Comparison of ENCODE assay signal across 36 cellular contexts in the genomic region with DNA sequence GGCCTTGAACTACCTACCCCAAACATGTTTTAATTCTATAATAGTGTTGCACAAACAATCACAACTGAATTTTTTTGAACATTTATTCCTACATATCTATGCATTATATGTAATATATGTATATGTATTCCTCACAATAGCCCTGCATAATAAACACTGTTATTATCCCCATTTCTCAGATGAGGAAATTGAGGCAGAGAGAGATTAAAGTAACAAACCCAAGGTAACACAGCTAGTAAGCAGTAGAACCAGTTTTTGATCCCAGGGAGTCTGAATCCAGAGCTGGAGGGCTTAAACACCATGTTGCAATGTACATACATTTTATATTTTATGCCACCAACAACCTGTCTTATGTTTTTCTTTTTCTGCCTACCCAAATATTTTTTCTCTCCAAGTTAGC. TPM values are rescaled to one million over a fixed set of nuclear protein-coding genes. Genes with fewer than 3 reads are reported as not detected.
"Had no signal": no experiment of that assay in that cellular context is flagged by ENCODE, and none has a peak within 500 bp of the region (broad histone marks: within the 10 kb centered on the region; RNA-seq: fewer than 3 reads in every experiment).

No MANE protein-coding gene starts in this region.

- H3K27ac ChIP-seq: adrenal gland, ascending aorta, cardiac muscle cell, VCaP had no signal

- H3K27me3 ChIP-seq: adrenal gland, ascending aorta, cardiac muscle cell had no signal

- H3K27ac Mint-ChIP-seq: activated B cell treated with CpG ODN at 0.5 μM for 24 hours; activated CD4-positive, alpha-beta memory T cell treated with anti-CD3 and anti-CD28 coated beads, Interleukin-2, amount 10 ng/mL, durations not matched to agents 7 days and 5 days; activated CD4-positive, alpha-beta T cell treated with anti-CD3 and anti-CD28 coated beads, Interleukin-2, amount 10 ng/mL, durations not matched to agents 7 days and 5 days; activated CD8-positive, alpha-beta memory T cell treated with anti-CD3 and anti-CD28 coated beads, Interleukin-2, amount 10 ng/mL, durations not matched to agents 7 days and 5 days; activated CD8-positive, alpha-beta T cell treated with anti-CD3 and anti-CD28 coated beads, Interleukin-2, amount 10 ng/mL, durations not matched to agents 7 days and 5 days; activated naive CD4-positive, alpha-beta T cell treated with anti-CD3 and anti-CD28 coated beads for 36 hours; activated naive CD4-positive, alpha-beta T cell treated with anti-CD3 and anti-CD28 coated beads, Interleukin-2, amount 50 U/mL, for 72 hours; activated naive CD8-positive, alpha-beta T cell treated with anti-CD3 and anti-CD28 coated beads for 36 hours; activated T-cell treated with anti-CD3 and anti-CD28 coated beads, Interleukin-2, amount 50 U/mL, for 72 hours; activated T-helper 1 cell treated with anti-CD3 and anti-CD28 coated beads, Interleukin-12 subunit alpha, Interleukin-12 subunit beta, Interleukin-2, Interleukin-4 antibody, amounts not matched to agents 30 ng/mL and 10 ng/mL and 1 ng/mL, durations not matched to agents 14 hours and 24 hours and 36 hours; activated T-helper 17 cell treated with anti-CD3 and anti-CD28 coated beads, Interleukin-2, amount 50 U/mL, for 72 hours; brain; T-helper 1 cell treated with Interleukin-12 subunit alpha and Interleukin-12 subunit beta and Interleukin-4 antibody, amounts not matched to agents 30 μg/mL and 1 μg/mL, for 36 hours; T-helper 2 cell treated with Interferon-gamma antibody and Interleukin-4, amounts not matched to agents 5 μg/mL and 100 μg/mL, for 36 hours had no signal

- ATAC-seq: activated CD8-positive, alpha-beta memory T cell treated with anti-CD3 and anti-CD28 coated beads, Interleukin-2, amount 10 ng/mL, durations not matched to agents 7 days and 5 days; activated CD8-positive, alpha-beta T cell treated with anti-CD3 and anti-CD28 coated beads, Interleukin-2, amount 10 ng/mL, durations not matched to agents 7 days and 5 days; activated naive CD4-positive, alpha-beta T cell treated with anti-CD3 and anti-CD28 coated beads, Interleukin-2, amount 50 U/mL, for 72 hours; activated T-cell treated with anti-CD3 and anti-CD28 coated beads, Interleukin-2, amount 50 U/mL, for 4 hours; activated T-cell treated with anti-CD3 and anti-CD28 coated beads, Interleukin-2, amount 50 U/mL, for 72 hours; activated T-helper 17 cell treated with anti-CD3 and anti-CD28 coated beads, Interleukin-2, amount 50 U/mL, for 72 hours had no signal

- H3K9me3 ChIP-seq: adrenal gland had no signal

- H3K4me3 ChIP-seq: adrenal gland, ascending aorta, cardiac muscle cell had no signal

- H3K4me1 Mint-ChIP-seq: activated B cell treated with CpG ODN at 0.5 μM for 24 hours; activated CD4-positive, alpha-beta memory T cell treated with anti-CD3 and anti-CD28 coated beads, Interleukin-2, amount 10 ng/mL, durations not matched to agents 7 days and 5 days; activated CD4-positive, alpha-beta T cell treated with anti-CD3 and anti-CD28 coated beads, Interleukin-2, amount 10 ng/mL, durations not matched to agents 7 days and 5 days; activated CD8-positive, alpha-beta memory T cell treated with anti-CD3 and anti-CD28 coated beads, Interleukin-2, amount 10 ng/mL, durations not matched to agents 7 days and 5 days; activated naive CD8-positive, alpha-beta T cell treated with anti-CD3 and anti-CD28 coated beads for 36 hours; activated T-helper 17 cell treated with anti-CD3 and anti-CD28 coated beads, Interleukin-2, amount 50 U/mL, for 72 hours; central memory CD8-positive, alpha-beta T cell had no signal

- H3K27me3 Mint-ChIP-seq: activated B cell treated with CpG ODN at 0.5 μM for 24 hours; activated CD4-positive, alpha-beta memory T cell treated with anti-CD3 and anti-CD28 coated beads, Interleukin-2, amount 10 ng/mL, durations not matched to agents 7 days and 5 days; activated CD8-positive, alpha-beta memory T cell treated with anti-CD3 and anti-CD28 coated beads, Interleukin-2, amount 10 ng/mL, durations not matched to agents 7 days and 5 days; activated T-helper 17 cell treated with anti-CD3 and anti-CD28 coated beads, Interleukin-2, amount 50 U/mL, for 72 hours; brain; central memory CD8-positive, alpha-beta T cell had no signal

- H3K4me3 Mint-ChIP-seq: activated B cell treated with CpG ODN at 0.5 μM for 24 hours; activated CD4-positive, alpha-beta memory T cell treated with anti-CD3 and anti-CD28 coated beads, Interleukin-2, amount 10 ng/mL, durations not matched to agents 7 days and 5 days; activated CD4-positive, alpha-beta T cell treated with anti-CD3 and anti-CD28 coated beads, Interleukin-2, amount 10 ng/mL, durations not matched to agents 7 days and 5 days; activated CD8-positive, alpha-beta memory T cell treated with anti-CD3 and anti-CD28 coated beads, Interleukin-2, amount 10 ng/mL, durations not matched to agents 7 days and 5 days; activated CD8-positive, alpha-beta T cell treated with anti-CD3 and anti-CD28 coated beads, Interleukin-2, amount 10 ng/mL, durations not matched to agents 7 days and 5 days; activated naive CD4-positive, alpha-beta T cell treated with anti-CD3 and anti-CD28 coated beads for 36 hours; activated naive CD8-positive, alpha-beta T cell treated with anti-CD3 and anti-CD28 coated beads for 36 hours; activated T-cell treated with anti-CD3 and anti-CD28 coated beads, Interleukin-2, amount 50 U/mL, for 4 hours; activated T-cell treated with anti-CD3 and anti-CD28 coated beads, Interleukin-2, amount 50 U/mL, for 72 hours; activated T-helper 1 cell treated with anti-CD3 and anti-CD28 coated beads, Interleukin-12 subunit alpha, Interleukin-12 subunit beta, Interleukin-2, Interleukin-4 antibody, amounts not matched to agents 30 ng/mL and 10 ng/mL and 1 ng/mL, durations not matched to agents 14 hours and 24 hours and 36 hours; activated T-helper 17 cell treated with anti-CD3 and anti-CD28 coated beads, Interleukin-2, amount 50 U/mL, for 72 hours; brain; central memory CD8-positive, alpha-beta T cell; T-helper 1 cell treated with Interleukin-12 subunit alpha and Interleukin-12 subunit beta and Interleukin-4 antibody, amounts not matched to agents 30 μg/mL and 1 μg/mL, for 36 hours; T-helper 2 cell treated with Interferon-gamma antibody and Interleukin-4, amounts not matched to agents 5 μg/mL and 100 μg/mL, for 36 hours had no signal

- H3K4me1 ChIP-seq: ascending aorta had no signal

- DNase-seq: activated B cell treated with CpG ODN at 0.5 μM for 24 hours; activated CD4-positive, alpha-beta memory T cell treated with anti-CD3 and anti-CD28 coated beads, Interleukin-2, amount 10 ng/mL, durations not matched to agents 7 days and 5 days; activated CD4-positive, alpha-beta T cell treated with anti-CD3 and anti-CD28 coated beads for 4 hours; activated CD4-positive, alpha-beta T cell treated with anti-CD3 and anti-CD28 coated beads, Interleukin-2, amount 10 ng/mL, durations not matched to agents 7 days and 5 days; activated CD4-positive, alpha-beta T cell treated with anti-CD3 and anti-CD28 coated beads, Interleukin-2, amount 50 U/mL, for 48 hours; activated CD4-positive, CD25-positive, alpha-beta regulatory T cell treated with anti-CD3 and anti-CD28 coated beads, Interleukin-2, amount 50 U/mL, for 72 hours; activated CD8-positive, alpha-beta memory T cell treated with anti-CD3 and anti-CD28 coated beads for 24 hours; activated CD8-positive, alpha-beta memory T cell treated with anti-CD3 and anti-CD28 coated beads, Interleukin-2, amount 10 ng/mL, durations not matched to agents 7 days and 5 days; activated CD8-positive, alpha-beta memory T cell treated with anti-CD3 and anti-CD28 coated beads, Interleukin-2, amount 50 U/mL, for 48 hours; activated CD8-positive, alpha-beta T cell treated with anti-CD3 and anti-CD28 coated beads, Interleukin-2, amount 10 ng/mL, durations not matched to agents 7 days and 5 days; activated effector memory CD4-positive, alpha-beta T cell treated with anti-CD3 and anti-CD28 coated beads, Interleukin-2, amount 50 U/mL, for 16 hours; activated gamma-delta T cell treated with Interleukin-2 at 50 U/mL for 16 hours; activated naive CD4-positive, alpha-beta T cell; activated naive CD4-positive, alpha-beta T cell treated with anti-CD3 and anti-CD28 coated beads for 36 hours; activated naive CD4-positive, alpha-beta T cell treated with anti-CD3 and anti-CD28 coated beads, Interleukin-2, amount 50 U/mL, for 16 hours; activated naive CD8-positive, alpha-beta T cell treated with anti-CD3 and anti-CD28 coated beads for 36 hours; activated T-cell treated with anti-CD3 and anti-CD28 coated beads, Interleukin-2, amount 50 U/mL, for 4 hours; activated T-cell treated with anti-CD3 and anti-CD28 coated beads, Interleukin-2, amount 50 U/mL, for 72 hours; adrenal gland; amygdala; anterior cingulate cortex; caudate nucleus; cerebellar nuclear complex; T-helper 1 cell; T-helper 2 cell; T-helper 9 cell had no signal

- H3K36me3 ChIP-seq: adrenal gland, ascending aorta, cardiac muscle cell had no signal

RNA-seq across cellular contexts. Expression of a gene that starts 26.5 kb away (rescaled TPM):
- total RNA-seq: activated CD8-positive, alpha-beta T cell treated with anti-CD3 and anti-CD28 coated beads, Interleukin-2, amount 10 ng/mL, durations not matched to agents 7 days and 5 days; activated naive CD4-positive, alpha-beta T cell treated with anti-CD3 and anti-CD28 coated beads for 36 hours; activated naive CD4-positive, alpha-beta T cell treated with anti-CD3 and anti-CD28 coated beads, Interleukin-2, amount 50 U/mL, for 72 hours; activated naive CD8-positive, alpha-beta T cell treated with anti-CD3 and anti-CD28 coated beads for 36 hours; activated T-helper 1 cell treated with anti-CD3 and anti-CD28 coated beads, Interleukin-12 subunit alpha, Interleukin-12 subunit beta, Interleukin-2, Interleukin-4 antibody, amounts not matched to agents 30 ng/mL and 10 ng/mL and 1 ng/mL, durations not matched to agents 14 hours and 24 hours and 36 hours had no signal
